Comparison of ENCODE assay signal across 23 cellular contexts in the genomic region with DNA sequence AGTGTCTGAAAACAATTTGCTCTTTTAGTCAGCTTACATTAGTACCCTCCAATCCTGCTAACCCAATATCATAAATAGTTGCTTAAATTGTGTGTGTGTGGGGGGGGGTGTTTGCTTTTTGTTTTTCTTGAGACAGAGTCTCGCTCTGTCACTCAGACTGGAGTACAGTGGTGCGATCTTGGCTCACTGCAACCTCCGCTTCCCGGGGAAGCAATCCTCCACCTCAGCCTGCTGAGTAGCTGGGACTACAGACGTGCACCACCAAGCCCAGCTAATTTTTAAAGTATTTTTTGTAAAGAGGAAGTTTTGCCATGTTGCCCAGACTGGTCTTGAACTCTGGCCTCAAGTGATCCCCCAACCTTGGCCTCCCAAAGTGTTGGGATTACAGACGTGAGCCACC.
"Had no signal": no experiment of that assay in that cellular context is flagged by ENCODE, and none has a peak within 500 bp of the region (broad histone marks: within the 10 kb centered on the region; RNA-seq: fewer than 3 reads in every experiment).

No MANE protein-coding gene starts in this region.

- H3K27ac Mint-ChIP-seq: activated CD8-positive, alpha-beta T cell treated with anti-CD3 and anti-CD28 coated beads, Interleukin-2, amount 10 ng/mL, durations not matched to agents 7 days and 5 days; activated naive CD4-positive, alpha-beta T cell treated with anti-CD3 and anti-CD28 coated beads, Interleukin-2, amount 50 U/mL, for 24 hours; T-helper 2 cell treated with Interferon-gamma antibody and Interleukin-4, amounts not matched to agents 5 μg/mL and 100 μg/mL, for 36 hours had no signal

- H3K9me3 ChIP-seq: SJSA1 had no signal

- H3K36me3 Mint-ChIP-seq: activated naive CD4-positive, alpha-beta T cell treated with anti-CD3 and anti-CD28 coated beads, Interleukin-2, amount 50 U/mL, for 24 hours had no signal

- H3K36me3 ChIP-seq: brain microvascular endothelial cell, cardiac muscle cell, SJSA1 had no signal

- H3K4me3 ChIP-seq: cardiac muscle cell, K562, SJSA1 had no signal

- DNase-seq: activated CD4-positive, alpha-beta T cell treated with anti-CD3 and anti-CD28 coated beads for 4 hours; activated CD4-positive, alpha-beta T cell treated with anti-CD3 and anti-CD28 coated beads, Interleukin-2, amount 50 U/mL, for 4 hours; activated CD8-positive, alpha-beta memory T cell treated with anti-CD3 and anti-CD28 coated beads, Interleukin-2, amount 50 U/mL, for 48 hours; activated CD8-positive, alpha-beta T cell treated with anti-CD3 and anti-CD28 coated beads, Interleukin-2, amount 10 ng/mL, durations not matched to agents 7 days and 5 days; activated naive CD4-positive, alpha-beta T cell; activated T-cell treated with anti-CD3 and anti-CD28 coated beads, Interleukin-2, amount 50 U/mL, for 1 hour; brain microvascular endothelial cell; Karpas-422; NCI-H1048; NCI-H146; NCI-H187 treated with DMSO at 0.1 percent for 48 hours; NCI-H2081 treated with DMSO at 0.1 percent for 48 hours; NCI-H446; NCI-H524; SHP77; SW 1271 had no signal

- ATAC-seq: activated CD4-positive, CD25-positive, alpha-beta regulatory T cell treated with anti-CD3 and anti-CD28 coated beads, Interleukin-2, amount 50 U/mL, for 24 hours; activated CD8-positive, alpha-beta T cell treated with anti-CD3 and anti-CD28 coated beads, Interleukin-2, amount 10 ng/mL, durations not matched to agents 7 days and 5 days; K562; SK-N-SH treated with all-trans-retinoic acid at 6 μM for 48 hours had no signal

- H3K27me3 ChIP-seq: cardiac muscle cell had no signal

- H3K4me3 Mint-ChIP-seq: activated CD8-positive, alpha-beta T cell treated with anti-CD3 and anti-CD28 coated beads, Interleukin-2, amount 10 ng/mL, durations not matched to agents 7 days and 5 days; activated naive CD4-positive, alpha-beta T cell treated with anti-CD3 and anti-CD28 coated beads, Interleukin-2, amount 50 U/mL, for 24 hours; T-helper 2 cell treated with Interferon-gamma antibody and Interleukin-4, amounts not matched to agents 5 μg/mL and 100 μg/mL, for 36 hours had no signal

- H3K9me3 Mint-ChIP-seq: activated naive CD4-positive, alpha-beta T cell treated with anti-CD3 and anti-CD28 coated beads, Interleukin-2, amount 50 U/mL, for 24 hours; T-helper 2 cell treated with Interferon-gamma antibody and Interleukin-4, amounts not matched to agents 5 μg/mL and 100 μg/mL, for 36 hours had no signal

- H3K4me1 Mint-ChIP-seq: activated naive CD4-positive, alpha-beta T cell treated with anti-CD3 and anti-CD28 coated beads, Interleukin-2, amount 50 U/mL, for 24 hours had no signal

- H3K27ac ChIP-seq: brain microvascular endothelial cell, cardiac muscle cell, SJSA1 had no signal
